Comparison of ENCODE assay signal across 1 cellular context in the genomic region with DNA sequence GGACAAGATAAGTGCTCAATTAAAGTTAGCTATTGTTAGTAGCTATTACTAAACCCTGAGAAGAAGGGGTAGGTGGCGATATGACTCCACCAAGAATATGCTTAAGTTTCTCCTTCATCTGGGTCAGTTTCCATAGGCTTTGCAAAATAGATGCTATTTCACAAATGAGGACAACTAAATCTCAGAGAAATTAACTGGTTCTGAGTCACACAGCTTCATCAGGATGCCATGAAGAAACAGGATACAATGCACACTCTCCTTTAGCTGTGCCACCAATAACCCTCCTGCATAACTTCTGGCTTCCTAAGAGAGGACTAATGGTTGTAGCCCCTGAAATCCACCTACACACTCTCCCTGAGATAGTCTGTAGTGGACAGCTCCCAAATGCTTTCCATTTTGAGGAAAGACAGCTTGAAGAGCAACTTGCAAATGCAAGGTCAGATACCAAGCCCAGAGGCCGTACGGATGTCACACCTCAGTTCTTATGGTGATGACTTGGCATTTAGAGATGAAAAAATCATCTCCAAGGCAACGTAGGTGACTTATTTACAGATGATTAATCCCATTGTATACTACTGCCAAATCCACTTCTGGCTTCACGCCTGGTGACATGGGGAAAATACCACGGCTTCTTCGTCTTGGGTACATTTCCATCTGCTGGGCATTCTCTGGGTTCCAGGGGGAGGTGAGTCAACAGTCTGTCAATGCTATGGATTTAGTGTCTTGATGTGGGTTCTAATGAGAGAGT.
TF ChIP-seq lines count a peak whose summit lies in the region.

No MANE protein-coding gene starts in this region.

TF ChIP-seq in K562, 482 proteins besides CTCF, POLR2A, EP300 and RAD21 (continued from another document):
- TF ChIP-seq, protein P1, sequence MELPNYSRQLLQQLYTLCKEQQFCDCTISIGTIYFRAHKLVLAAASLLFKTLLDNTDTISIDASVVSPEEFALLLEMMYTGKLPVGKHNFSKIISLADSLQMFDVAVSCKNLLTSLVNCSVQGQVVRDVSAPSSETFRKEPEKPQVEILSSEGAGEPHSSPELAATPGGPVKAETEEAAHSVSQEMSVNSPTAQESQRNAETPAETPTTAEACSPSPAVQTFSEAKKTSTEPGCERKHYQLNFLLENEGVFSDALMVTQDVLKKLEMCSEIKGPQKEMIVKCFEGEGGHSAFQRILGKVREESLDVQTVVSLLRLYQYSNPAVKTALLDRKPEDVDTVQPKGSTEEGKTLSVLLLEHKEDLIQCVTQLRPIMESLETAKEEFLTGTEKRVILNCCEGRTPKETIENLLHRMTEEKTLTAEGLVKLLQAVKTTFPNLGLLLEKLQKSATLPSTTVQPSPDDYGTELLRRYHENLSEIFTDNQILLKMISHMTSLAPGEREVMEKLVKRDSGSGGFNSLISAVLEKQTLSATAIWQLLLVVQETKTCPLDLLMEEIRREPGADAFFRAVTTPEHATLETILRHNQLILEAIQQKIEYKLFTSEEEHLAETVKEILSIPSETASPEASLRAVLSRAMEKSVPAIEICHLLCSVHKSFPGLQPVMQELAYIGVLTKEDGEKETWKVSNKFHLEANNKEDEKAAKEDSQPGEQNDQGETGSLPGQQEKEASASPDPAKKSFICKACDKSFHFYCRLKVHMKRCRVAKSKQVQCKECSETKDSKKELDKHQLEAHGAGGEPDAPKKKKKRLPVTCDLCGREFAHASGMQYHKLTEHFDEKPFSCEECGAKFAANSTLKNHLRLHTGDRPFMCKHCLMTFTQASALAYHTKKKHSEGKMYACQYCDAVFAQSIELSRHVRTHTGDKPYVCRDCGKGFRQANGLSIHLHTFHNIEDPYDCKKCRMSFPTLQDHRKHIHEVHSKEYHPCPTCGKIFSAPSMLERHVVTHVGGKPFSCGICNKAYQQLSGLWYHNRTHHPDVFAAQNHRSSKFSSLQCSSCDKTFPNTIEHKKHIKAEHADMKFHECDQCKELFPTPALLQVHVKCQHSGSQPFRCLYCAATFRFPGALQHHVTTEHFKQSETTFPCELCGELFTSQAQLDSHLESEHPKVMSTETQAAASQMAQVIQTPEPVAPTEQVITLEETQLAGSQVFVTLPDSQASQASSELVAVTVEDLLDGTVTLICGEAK (IDR thresholded peaks at IDR 0.05): no peak
- TF ChIP-seq, protein P1 (CRISPR knock-in tag; IDR thresholded peaks at IDR 0.05): no peak
- TF ChIP-seq TRIM24 (IDR thresholded peaks at IDR 0.05) (no peak), ESRRA (IDR thresholded peaks at IDR 0.05; ENCODE audit: borderline replicate concordance, low read depth) (no peak), C11orf30 (IDR thresholded peaks at IDR 0.05; ENCODE audit: low read depth) (peak; percentile 40; the same call in 1 of the 2 replicates), MYBL2 (IDR thresholded peaks at IDR 0.05; ENCODE audit: low read depth) (no peak), MYBL2 (CRISPR knock-in tag; IDR thresholded peaks at IDR 0.05; ENCODE audit: borderline replicate concordance) (no peak), ZFP30 (CRISPR knock-in tag; IDR thresholded peaks at IDR 0.05; ENCODE audit: borderline replicate concordance) (no peak), ZNF57 (CRISPR knock-in tag; IDR thresholded peaks at IDR 0.05) (no peak), CEBPB (tag; IDR thresholded peaks at IDR 0.05) (no peak), ZNF431 (CRISPR knock-in tag; IDR thresholded peaks at IDR 0.05) (no peak), ZNF24 (IDR thresholded peaks at IDR 0.05) (no peak), RNF2 (IDR thresholded peaks at IDR 0.05) (no peak), ZNF408 (CRISPR knock-in tag; IDR thresholded peaks at IDR 0.05; ENCODE audit: low read depth) (no peak), MAFK (IDR thresholded peaks at IDR 0.05; ENCODE audit: low read length) (0 out of 2 replicates have a peak, but pooled peaks have one; percentile 2), TEAD1 (CRISPR knock-in tag; IDR thresholded peaks at IDR 0.05) (no peak), SRSF7 (optimal IDR thresholded peaks at IDR 0.05; ENCODE audit: low read depth, low read length) (no peak), ZBTB8A (IDR thresholded peaks at IDR 0.05; ENCODE audit: partially characterized antibody) (no peak), MAFG (tag; conservative IDR thresholded peaks at IDR 0.05) (peak; percentile 56), ZNF589 (CRISPR knock-in tag; IDR thresholded peaks at IDR 0.05; ENCODE audit: low read depth) (no peak), SLC30A9 (CRISPR knock-in tag; IDR thresholded peaks at IDR 0.05) (no peak), CXXC5 (CRISPR knock-in tag; IDR thresholded peaks at IDR 0.05) (no peak), XRCC5 (IDR thresholded peaks at IDR 0.05; ENCODE audit: low read depth, low read length) (no peak)
- TF ChIP-seq, protein P2, sequence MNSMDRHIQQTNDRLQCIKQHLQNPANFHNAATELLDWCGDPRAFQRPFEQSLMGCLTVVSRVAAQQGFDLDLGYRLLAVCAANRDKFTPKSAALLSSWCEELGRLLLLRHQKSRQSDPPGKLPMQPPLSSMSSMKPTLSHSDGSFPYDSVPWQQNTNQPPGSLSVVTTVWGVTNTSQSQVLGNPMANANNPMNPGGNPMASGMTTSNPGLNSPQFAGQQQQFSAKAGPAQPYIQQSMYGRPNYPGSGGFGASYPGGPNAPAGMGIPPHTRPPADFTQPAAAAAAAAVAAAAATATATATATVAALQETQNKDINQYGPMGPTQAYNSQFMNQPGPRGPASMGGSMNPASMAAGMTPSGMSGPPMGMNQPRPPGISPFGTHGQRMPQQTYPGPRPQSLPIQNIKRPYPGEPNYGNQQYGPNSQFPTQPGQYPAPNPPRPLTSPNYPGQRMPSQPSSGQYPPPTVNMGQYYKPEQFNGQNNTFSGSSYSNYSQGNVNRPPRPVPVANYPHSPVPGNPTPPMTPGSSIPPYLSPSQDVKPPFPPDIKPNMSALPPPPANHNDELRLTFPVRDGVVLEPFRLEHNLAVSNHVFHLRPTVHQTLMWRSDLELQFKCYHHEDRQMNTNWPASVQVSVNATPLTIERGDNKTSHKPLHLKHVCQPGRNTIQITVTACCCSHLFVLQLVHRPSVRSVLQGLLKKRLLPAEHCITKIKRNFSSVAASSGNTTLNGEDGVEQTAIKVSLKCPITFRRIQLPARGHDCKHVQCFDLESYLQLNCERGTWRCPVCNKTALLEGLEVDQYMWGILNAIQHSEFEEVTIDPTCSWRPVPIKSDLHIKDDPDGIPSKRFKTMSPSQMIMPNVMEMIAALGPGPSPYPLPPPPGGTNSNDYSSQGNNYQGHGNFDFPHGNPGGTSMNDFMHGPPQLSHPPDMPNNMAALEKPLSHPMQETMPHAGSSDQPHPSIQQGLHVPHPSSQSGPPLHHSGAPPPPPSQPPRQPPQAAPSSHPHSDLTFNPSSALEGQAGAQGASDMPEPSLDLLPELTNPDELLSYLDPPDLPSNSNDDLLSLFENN (IDR thresholded peaks at IDR 0.05; ENCODE audit: low read depth in 2 of 2, low read length in 2 of 2): no peak
- TF ChIP-seq, protein P3, sequence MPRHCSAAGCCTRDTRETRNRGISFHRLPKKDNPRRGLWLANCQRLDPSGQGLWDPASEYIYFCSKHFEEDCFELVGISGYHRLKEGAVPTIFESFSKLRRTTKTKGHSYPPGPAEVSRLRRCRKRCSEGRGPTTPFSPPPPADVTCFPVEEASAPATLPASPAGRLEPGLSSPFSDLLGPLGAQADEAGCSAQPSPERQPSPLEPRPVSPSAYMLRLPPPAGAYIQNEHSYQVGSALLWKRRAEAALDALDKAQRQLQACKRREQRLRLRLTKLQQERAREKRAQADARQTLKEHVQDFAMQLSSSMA (CRISPR knock-in tag; IDR thresholded peaks at IDR 0.05): no peak
- TF ChIP-seq, protein P4, sequence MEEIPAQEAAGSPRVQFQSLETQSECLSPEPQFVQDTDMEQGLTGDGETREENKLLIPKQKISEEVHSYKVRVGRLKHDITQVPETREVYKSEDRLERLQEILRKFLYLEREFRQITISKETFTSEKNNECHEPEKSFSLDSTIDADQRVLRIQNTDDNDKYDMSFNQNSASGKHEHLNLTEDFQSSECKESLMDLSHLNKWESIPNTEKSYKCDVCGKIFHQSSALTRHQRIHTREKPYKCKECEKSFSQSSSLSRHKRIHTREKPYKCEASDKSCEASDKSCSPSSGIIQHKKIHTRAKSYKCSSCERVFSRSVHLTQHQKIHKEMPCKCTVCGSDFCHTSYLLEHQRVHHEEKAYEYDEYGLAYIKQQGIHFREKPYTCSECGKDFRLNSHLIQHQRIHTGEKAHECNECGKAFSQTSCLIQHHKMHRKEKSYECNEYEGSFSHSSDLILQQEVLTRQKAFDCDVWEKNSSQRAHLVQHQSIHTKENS (CRISPR knock-in tag; IDR thresholded peaks at IDR 0.05): no peak
